Comparison of ENCODE assay signal across 8 cellular contexts in genomic region chr11:72112541-72113136, GRCh38. TPM values are rescaled to one million over a fixed set of nuclear protein-coding genes. Genes with fewer than 3 reads are reported as not detected.
DNase-seq lines count a peak whose midpoint lies in the region; TF ChIP-seq lines count a peak whose summit lies in the region.

Gene ANAPC15, minus strand, starts transcription at chr11:72112695. Its CDS starts 1,419 bp downstream, at chr11:72111276.

- peaks cover 4% of the 10 kb centered on the region for H3K27me3 Mint-ChIP-seq in activated naive CD4-positive, alpha-beta T cell treated with anti-CD3 and anti-CD28 coated beads, Interleukin-2, amount 10 ng/mL, durations not matched to agents 7 days and 5 days

- DNase-seq in GM03348 (ENCODE audit: low spot score) (peak; percentile 92), HFF-Myc (ENCODE audit: extremely low read depth, low read depth) (peak; percentile 99), NAMALWA (ENCODE audit: low spot score) (peak; percentile 100), SK-N-DZ (ENCODE audit: low spot score) (peak; percentile 100), germinal center (ENCODE audit: low spot score) (peak; percentile 92), non-pigmented ciliary epithelial cell (ENCODE audit: low read depth) (peak; percentile 99), superior temporal gyrus (ENCODE audit: extremely low spot score) (peak; percentile 100)
- peak; percentile 100 for DNase-seq in activated naive CD4-positive, alpha-beta T cell treated with anti-CD3 and anti-CD28 coated beads, Interleukin-2, amount 10 ng/mL, durations not matched to agents 7 days and 5 days

- H3K27ac Mint-ChIP-seq in activated naive CD4-positive, alpha-beta T cell treated with anti-CD3 and anti-CD28 coated beads, Interleukin-2, amount 10 ng/mL, durations not matched to agents 7 days and 5 days: peak within 1 kb of the TSS; percentile 99

- no peaks in the 10 kb centered on the region for H3K9me3 Mint-ChIP-seq in activated naive CD4-positive, alpha-beta T cell treated with anti-CD3 and anti-CD28 coated beads, Interleukin-2, amount 10 ng/mL, durations not matched to agents 7 days and 5 days

- peaks cover 24% of the 10 kb centered on the region for H3K4me1 Mint-ChIP-seq in activated naive CD4-positive, alpha-beta T cell treated with anti-CD3 and anti-CD28 coated beads, Interleukin-2, amount 10 ng/mL, durations not matched to agents 7 days and 5 days

- TF ChIP-seq CTCF in HFF-Myc (IDR thresholded peaks at IDR 0.05; ENCODE audit: low read depth, low read length, missing control alignments): no peak

- H3K36me3 Mint-ChIP-seq in activated naive CD4-positive, alpha-beta T cell treated with anti-CD3 and anti-CD28 coated beads, Interleukin-2, amount 10 ng/mL, durations not matched to agents 7 days and 5 days: peaks cover 17% of the 10 kb centered on the region

- peak within 1 kb of the TSS; percentile 65 for H3K4me3 ChIP-seq in HFF-Myc (replicated peaks; ENCODE audit: low read depth, low read length)

- CTCF ChIA-PET in activated naive CD4-positive, alpha-beta T cell treated with anti-CD3 and anti-CD28 coated beads, Interleukin-2, amount 10 ng/mL, durations not matched to agents 7 days and 5 days (lab: Charles Lee): interaction anchor here (0.6 to 1.0 kb wide), 3 partner anchors 14 to 34 kb away, joined by 3 read pairs; no protein-coding TSS in a partner anchor

- peak within 1 kb of the TSS; percentile 90 for H3K4me3 Mint-ChIP-seq in activated naive CD4-positive, alpha-beta T cell treated with anti-CD3 and anti-CD28 coated beads, Interleukin-2, amount 10 ng/mL, durations not matched to agents 7 days and 5 days

RNA-seq across cellular contexts. Expression of gene ANAPC15, which starts in this region (rescaled TPM):
- polyA plus RNA-seq in SK-N-DZ (2014; cell fraction: cytosol; rRNA removed): 67.5 and 75.5 TPM in 2 replicates
- 33.2 and 41.3 TPM in 2 replicates for polyA plus RNA-seq in SK-N-DZ (2014; cell fraction: nucleus; rRNA removed)

Comparison
In these comparisons a context has a peak if more than half of its experiments do, and no peak if none do; other contexts are left out.
1. Peak in every context shown above with its lines: DNase-seq and H3K4me3 ChIP-seq.